Comparison of ENCODE assay signal across 12 cellular contexts in genomic region chr6:142757827-142758226, GRCh38.
DNase-seq lines count a peak whose midpoint lies in the region; ATAC-seq and TF ChIP-seq lines count a peak whose summit lies in the region.
"Had no signal": no experiment of that assay in that cellular context is flagged by ENCODE, and none has a peak within 500 bp of the region (broad histone marks: within the 10 kb centered on the region; RNA-seq: fewer than 3 reads in every experiment).

No MANE protein-coding gene starts in this region.

- ATAC-seq in activated B cell treated with CpG ODN at 0.5 μM for 24 hours (ENCODE audit: low read depth) (no peak), gastroesophageal sphincter (no peak), HG03039 (IDR thresholded peaks at IDR 0.05; ENCODE audit: unreplicated experiment) (no peak)
- no peak for ATAC-seq in natural killer cell treated with Interleukin-12 subunit alpha and Interleukin-12 subunit beta and Interleukin-15 and Interleukin-18, amount 100 ng/mL, for 72 hours

- no peak for TF ChIP-seq CTCF in activated B cell treated with CpG ODN at 0.5 μM for 24 hours (IDR thresholded peaks at IDR 0.05)
- TF ChIP-seq CTCF in dorsolateral prefrontal cortex (IDR thresholded peaks at IDR 0.05 in 54 of 56, conservative IDR thresholded peaks at IDR 0.05 in 2 of 56; ENCODE audit: low read depth in 1 of 56, partially characterized antibody in 56 of 56), result no peak
- no peak for TF ChIP-seq CTCF in gastroesophageal sphincter (IDR thresholded peaks at IDR 0.05)
- no peak for TF ChIP-seq CTCF in coronary artery (IDR thresholded peaks at IDR 0.05)

- H3K27ac ChIP-seq in dorsolateral prefrontal cortex (peak overlapping the region in 30 of 59 donors; percentile 1 to 66 (median 29)), gastroesophageal sphincter (no peak overlapping the region), coronary artery (no peak overlapping the region)

- no peaks in the 10 kb centered on the region for H3K9me3 Mint-ChIP-seq in activated naive CD8-positive, alpha-beta T cell (ENCODE audit: low read depth)
- H3K9me3 Mint-ChIP-seq in activated naive CD8-positive, alpha-beta T cell treated with anti-CD3 and anti-CD28 coated beads for 36 hours, result no peaks in the 10 kb centered on the region
- no peaks in the 10 kb centered on the region for H3K9me3 Mint-ChIP-seq in activated B cell treated with CpG ODN at 0.5 μM for 24 hours
- no peaks in the 10 kb centered on the region for H3K9me3 Mint-ChIP-seq in natural killer cell treated with Interleukin-12 subunit alpha and Interleukin-12 subunit beta and Interleukin-15 and Interleukin-18, amount 100 ng/mL, for 72 hours

- no peaks in the 10 kb centered on the region for H3K4me1 ChIP-seq in gastroesophageal sphincter

- H3K4me3 Mint-ChIP-seq in activated naive CD8-positive, alpha-beta T cell, result no peak overlapping the region
- no peak overlapping the region for H3K4me3 Mint-ChIP-seq in activated naive CD8-positive, alpha-beta T cell treated with anti-CD3 and anti-CD28 coated beads for 36 hours
- H3K4me3 Mint-ChIP-seq in activated B cell treated with CpG ODN at 0.5 μM for 24 hours, result no peak overlapping the region
- H3K4me3 Mint-ChIP-seq in natural killer cell treated with Interleukin-12 subunit alpha and Interleukin-12 subunit beta and Interleukin-15 and Interleukin-18, amount 100 ng/mL, for 72 hours, result no peak overlapping the region

- peak overlapping the region; percentile 81 for H3K27ac Mint-ChIP-seq in activated naive CD8-positive, alpha-beta T cell
- H3K27ac Mint-ChIP-seq in activated naive CD8-positive, alpha-beta T cell treated with anti-CD3 and anti-CD28 coated beads for 36 hours, result no peak overlapping the region
- H3K27ac Mint-ChIP-seq in activated B cell treated with CpG ODN at 0.5 μM for 24 hours, result peak overlapping the region; percentile 19
- peak overlapping the region in 1 of 2 donors; percentile 17 for H3K27ac Mint-ChIP-seq in natural killer cell treated with Interleukin-12 subunit alpha and Interleukin-12 subunit beta and Interleukin-15 and Interleukin-18, amount 100 ng/mL, for 72 hours

- intact Hi-C loops in activated B cell treated with CpG ODN at 0.5 μM for 24 hours (cut with micrococcal nuclease), result no loop called here
- intact Hi-C loops in dorsolateral prefrontal cortex (cut with DNase I), result no loop called here

- CTCF ChIA-PET in activated B cell treated with CpG ODN at 0.5 μM for 24 hours (lab: Charles Lee), result interaction anchor here (1.0 kb wide), 1 partner anchor 128 kb away, joined by 3 read pairs; no protein-coding TSS in a partner anchor

- TF ChIP-seq POLR2A in gastroesophageal sphincter (IDR thresholded peaks at IDR 0.05), result no peak

- peaks cover 41% of the 10 kb centered on the region for H3K4me1 Mint-ChIP-seq in activated naive CD8-positive, alpha-beta T cell (ENCODE audit: low read depth)
- H3K4me1 Mint-ChIP-seq in activated naive CD8-positive, alpha-beta T cell treated with anti-CD3 and anti-CD28 coated beads for 36 hours, result peaks cover 39% of the 10 kb centered on the region
- H3K4me1 Mint-ChIP-seq in activated B cell treated with CpG ODN at 0.5 μM for 24 hours, result peaks cover 7% of the 10 kb centered on the region
- H3K4me1 Mint-ChIP-seq in natural killer cell treated with Interleukin-12 subunit alpha and Interleukin-12 subunit beta and Interleukin-15 and Interleukin-18, amount 100 ng/mL, for 72 hours (ENCODE audit: low read depth in 2 of 2), result peaks cover 3 to 21% of the 10 kb centered on the region in 2 donors

- POLR2A ChIA-PET in activated B cell treated with CpG ODN at 0.5 μM for 24 hours (lab: Charles Lee), result no interaction called here

- 73 to 90% methylated on average over 2 to 3 of the region's 3 CpGs for WGBS in gastroesophageal sphincter (ENCODE audit: low coverage in 1 of 2), 2 donors

- no peaks in the 10 kb centered on the region for H3K9me3 ChIP-seq in gastroesophageal sphincter

- H3K36me3 ChIP-seq in gastroesophageal sphincter, result peaks cover 0 to 83% of the 10 kb centered on the region in 2 donors

- H3K27me3 Mint-ChIP-seq in activated naive CD8-positive, alpha-beta T cell, result no peaks in the 10 kb centered on the region
- H3K27me3 Mint-ChIP-seq in activated naive CD8-positive, alpha-beta T cell treated with anti-CD3 and anti-CD28 coated beads for 36 hours, result no peaks in the 10 kb centered on the region
- no peaks in the 10 kb centered on the region for H3K27me3 Mint-ChIP-seq in activated B cell treated with CpG ODN at 0.5 μM for 24 hours
- H3K27me3 Mint-ChIP-seq in natural killer cell treated with Interleukin-12 subunit alpha and Interleukin-12 subunit beta and Interleukin-15 and Interleukin-18, amount 100 ng/mL, for 72 hours, result no peaks in the 10 kb centered on the region

- no peak for TF ChIP-seq EP300 in gastroesophageal sphincter (IDR thresholded peaks at IDR 0.05)

- H3K36me3 Mint-ChIP-seq in activated naive CD8-positive, alpha-beta T cell, result peaks cover 47% of the 10 kb centered on the region
- peaks cover 70% of the 10 kb centered on the region for H3K36me3 Mint-ChIP-seq in activated naive CD8-positive, alpha-beta T cell treated with anti-CD3 and anti-CD28 coated beads for 36 hours
- peaks cover 80% of the 10 kb centered on the region for H3K36me3 Mint-ChIP-seq in activated B cell treated with CpG ODN at 0.5 μM for 24 hours (ENCODE audit: low read depth)
- H3K36me3 Mint-ChIP-seq in natural killer cell treated with Interleukin-12 subunit alpha and Interleukin-12 subunit beta and Interleukin-15 and Interleukin-18, amount 100 ng/mL, for 72 hours, result peaks cover 37% of the 10 kb centered on the region

- no peaks in the 10 kb centered on the region for H3K27me3 ChIP-seq in dorsolateral prefrontal cortex
- H3K27me3 ChIP-seq in gastroesophageal sphincter, result no peaks in the 10 kb centered on the region

- H3K4me3 ChIP-seq in dorsolateral prefrontal cortex (no peak overlapping the region), gastroesophageal sphincter (no peak overlapping the region), coronary artery (no peak overlapping the region)

- no peak for DNase-seq in activated naive CD8-positive, alpha-beta T cell treated with anti-CD3 and anti-CD28 coated beads for 36 hours
- DNase-seq in activated B cell treated with CpG ODN at 0.5 μM for 24 hours, result no peak
- DNase-seq in dorsolateral prefrontal cortex, result no peak
- DNase-seq in natural killer cell treated with Interleukin-12 subunit alpha and Interleukin-12 subunit beta and Interleukin-15 and Interleukin-18, amount 100 ng/mL, for 72 hours (ENCODE audit: low spot score), result no peak
- no peak for DNase-seq in coronary artery (ENCODE audit: low spot score)
- DNase-seq: KG1, NCI-H1092, NCI-H345, NCI-H69 had no signal

Comparison
In these comparisons a context has a peak if more than half of its experiments do, and no peak if none do; other contexts are left out.
1. H3K27ac ChIP-seq: peak in dorsolateral prefrontal cortex (30 of 59); none in gastroesophageal sphincter (0 of 4) and coronary artery (0 of 2).